ENCODE assay signal across 19 cellular contexts in the genomic region with DNA sequence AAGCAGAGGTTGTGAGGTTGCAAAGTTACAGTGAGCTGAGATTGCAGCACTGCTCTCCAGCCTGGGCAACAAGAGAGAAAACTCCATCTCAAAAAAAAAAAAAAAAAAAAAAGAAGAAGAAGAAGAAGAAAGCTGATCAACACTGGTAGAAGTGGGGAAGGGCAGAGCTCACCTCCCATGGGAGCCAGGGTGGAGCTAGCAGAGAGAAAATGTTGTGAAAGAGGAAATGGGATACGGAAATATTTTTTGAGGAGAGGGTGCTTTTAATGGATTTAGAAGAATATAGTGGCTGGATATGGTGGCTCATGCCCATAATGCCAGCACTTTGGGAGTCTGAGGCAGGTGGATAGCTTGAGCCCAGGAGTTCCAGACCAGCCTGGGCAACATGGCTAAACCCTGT. TPM values are rescaled to one million over a fixed set of nuclear protein-coding genes. Genes with fewer than 3 reads are reported as not detected.
DNase-seq lines count a peak whose midpoint lies in the region; ATAC-seq, FAIRE-seq and TF ChIP-seq lines count a peak whose summit lies in the region.
"Had no signal": no experiment of that assay in that cellular context is flagged by ENCODE, and none has a peak within 500 bp of the region (broad histone marks: within the 10 kb centered on the region; RNA-seq: fewer than 3 reads in every experiment).

No MANE protein-coding gene starts in this region.

- no TSS peak for BruUV-seq in GM12878 (replicated peaks; lab: Mats Ljungman, UMichigan)

- H3K27me3 Mint-ChIP-seq in osteocyte (ENCODE audit: unreplicated experiment) = no peaks in the 10 kb centered on the region

- H3K27ac Mint-ChIP-seq in osteocyte (ENCODE audit: unreplicated experiment) = no peak overlapping the region

- no peaks in the 10 kb centered on the region for H3K9me3 Mint-ChIP-seq in osteocyte (ENCODE audit: unreplicated experiment)

- H3K27me3 ChIP-seq in left ventricle myocardium inferior (ENCODE audit: low read depth) (peaks cover 14% of the 10 kb centered on the region), right atrium auricular region (no peaks in the 10 kb centered on the region), BLaER1 (no peaks in the 10 kb centered on the region), GM12878 (replicated peaks in 1 of 2; ENCODE audit: control insufficient read depth in 2 of 2, insufficient read depth in 2 of 2, low read length in 1 of 2) (no peaks in the 10 kb centered on the region)
- H3K27me3 ChIP-seq: BE2C had no signal

- no peak for ATAC-seq in GM12878
- ATAC-seq in GM21360 (IDR thresholded peaks at IDR 0.05; ENCODE audit: unreplicated experiment) = no peak

- H3K9me3 ChIP-seq in left ventricle myocardium inferior (replicated peaks) = no peaks in the 10 kb centered on the region
- no peaks in the 10 kb centered on the region for H3K9me3 ChIP-seq in right atrium auricular region
- H3K9me3 ChIP-seq in BLaER1 = peaks cover 6% of the 10 kb centered on the region
- peaks cover 2% of the 10 kb centered on the region; the same call in 2 of the 3 replicates for H3K9me3 ChIP-seq in GM12878 (replicated peaks; ENCODE audit: control insufficient read depth, insufficient read depth, low read length)
- H3K9me3 ChIP-seq: BE2C, HAP-1 had no signal

- FAIRE-seq in GM12878 (lab: Jason Lieb, UNC) = no peak
- FAIRE-seq: H1 had no signal

- WGBS in GM12878 (ENCODE audit: insufficient coverage, insufficient replicate concordance, low lambda C conversion rate, missing lambda C conversion rate) = 8% methylated on average over 1 of the region's 1 CpG

- no peak for TF ChIP-seq RAD21 in GM12878 (IDR thresholded peaks at IDR 0.05; ENCODE audit: insufficient read depth, low read depth, low read length)

- H3K4me1 ChIP-seq in left ventricle myocardium inferior (peaks cover 12% of the 10 kb centered on the region), right atrium auricular region (no peaks in the 10 kb centered on the region), BLaER1 (peaks cover 20% of the 10 kb centered on the region), GM12878 (ENCODE audit: control insufficient read depth, insufficient read depth, low read length) (peaks cover 34% of the 10 kb centered on the region)
- H3K4me1 ChIP-seq: BE2C, HAP-1 had no signal

- H3K4me3 ChIP-seq in left ventricle myocardium inferior (no peak overlapping the region), right atrium auricular region (no peak overlapping the region), BLaER1 (no peak overlapping the region), GM12878 (no peak overlapping the region)
- H3K4me3 ChIP-seq: HAP-1 had no signal

- no peaks in the 10 kb centered on the region for H3K36me3 Mint-ChIP-seq in osteocyte (ENCODE audit: unreplicated experiment)
- H3K36me3 Mint-ChIP-seq: CD14-positive monocyte; CD4-positive, alpha-beta memory T cell had no signal

- H3K27ac ChIP-seq in left ventricle myocardium inferior (replicated peaks) (peak overlapping the region; percentile 63), right atrium auricular region (no peak overlapping the region), BLaER1 (no peak overlapping the region), GM12878 (ENCODE audit: control insufficient read depth, insufficient read depth) (peak overlapping the region; percentile 66)

- RAD21 ChIA-PET in GM12878 (lab: Charles Lee; ENCODE audit: unreplicated experiment) = interaction anchor here (0.7 to 5.8 kb wide), 18 partner anchors 13 to 271 kb away, joined by 3 to 90 read pairs (median 4); a partner anchor contains a TSS

- no peaks in the 10 kb centered on the region for H3K79me2 ChIP-seq in GM12878 (ENCODE audit: control insufficient read depth, insufficient read depth, low read length)

- no peak overlapping the region for H3K4me3 Mint-ChIP-seq in osteocyte (ENCODE audit: unreplicated experiment)
- H3K4me3 Mint-ChIP-seq: CD4-positive, alpha-beta memory T cell had no signal

- no peaks in the 10 kb centered on the region for H3K4me1 Mint-ChIP-seq in osteocyte (ENCODE audit: unreplicated experiment)

- intact Hi-C loops in left ventricle myocardium inferior (cut with micrococcal nuclease) (no loop called here), GM12878 (cut with micrococcal nuclease; ENCODE audit: unreplicated experiment) (loop anchor here (1.0 to 5.0 kb wide), 2 partner anchors 24 to 40 kb away; no protein-coding TSS in a partner anchor)

- no peak for TF ChIP-seq EP300 in GM12878 (IDR thresholded peaks at IDR 0.05; ENCODE audit: borderline replicate concordance in 1 of 2, control insufficient read depth in 1 of 2, low read depth in 2 of 2, low read length in 2 of 2)

- TF ChIP-seq CTCF in left ventricle myocardium inferior (IDR thresholded peaks at IDR 0.05; ENCODE audit: borderline replicate concordance) (no peak), right atrium auricular region (IDR thresholded peaks at IDR 0.05) (no peak), GM12878 (IDR thresholded peaks at IDR 0.05 in 2 of 3, conservative IDR thresholded peaks at IDR 0.05 in 1 of 3; ENCODE audit: control insufficient read depth in 2 of 3, extremely low read depth in 1 of 3, insufficient read depth in 1 of 3, low read depth in 3 of 3, low read length in 3 of 3) (no peak), osteocyte (IDR thresholded peaks at IDR 0.05) (no peak)

- DNase-seq in left ventricle myocardium inferior (peak; percentile 36), right atrium auricular region (ENCODE audit: low spot score) (no peak), GM12878 (ENCODE audit: low read depth, low spot score) (no peak), osteocyte (ENCODE audit: extremely low spot score, unreplicated experiment) (peak; percentile 25), NCI-H2029 treated with DMSO at 0.1 percent for 48 hours (lab: John Stamatoyannopoulos, UW) (no peak)
- DNase-seq: ACHN; BE2C; CD4-positive, alpha-beta memory T cell; DMS153; DMS79; GDM1 had no signal

- no peak overlapping the region for H2AFZ ChIP-seq in GM12878 (ENCODE audit: control insufficient read depth, low read depth, low read length)

- no peak for TF ChIP-seq POLR2A in GM12878 (IDR thresholded peaks at IDR 0.05; ENCODE audit: low read depth, low read length)

- no peaks in the 10 kb centered on the region for H3K36me3 ChIP-seq in left ventricle myocardium inferior
- H3K36me3 ChIP-seq in right atrium auricular region = no peaks in the 10 kb centered on the region
- no peaks in the 10 kb centered on the region for H3K36me3 ChIP-seq in BLaER1
- H3K36me3 ChIP-seq in GM12878 (ENCODE audit: control insufficient read depth in 2 of 2, insufficient read depth in 2 of 2, low read length in 1 of 2) = no peaks in the 10 kb centered on the region
- H3K36me3 ChIP-seq: BE2C, HAP-1 had no signal

- POLR2A ChIA-PET in GM12878 (lab: Charles Lee) = interaction anchor here (0.6 to 4.1 kb wide), 17 partner anchors 10 to 89 kb away, joined by 3 to 52 read pairs (median 5); no protein-coding TSS in a partner anchor

- SMC1A ChIA-PET in GM12878 (lab: Charles Lee; ENCODE audit: uncharacterized antibody, unreplicated experiment) = interaction anchor here (0.8 to 5.4 kb wide), 17 partner anchors 8 to 336 kb away, joined by 3 to 110 read pairs (median 6); a partner anchor contains a TSS

- CTCF ChIA-PET in GM12878 (lab: Yijun Ruan, JAX) = interaction anchor here (0.6 to 4.0 kb wide), 13 partner anchors 16 to 117 kb away, joined by 3 to 22 read pairs (median 4); no protein-coding TSS in a partner anchor

- H3K9ac ChIP-seq in BLaER1 (no peak overlapping the region), GM12878 (ENCODE audit: control insufficient read depth, insufficient read depth, low read length) (no peak overlapping the region)

- no peaks in the 10 kb centered on the region for H4K20me1 ChIP-seq in BLaER1
- H4K20me1 ChIP-seq in GM12878 (ENCODE audit: control insufficient read depth, insufficient read depth) = no peaks in the 10 kb centered on the region

- H3K4me2 ChIP-seq in BLaER1 (peak overlapping the region; percentile 38), GM12878 (ENCODE audit: control insufficient read depth, insufficient read depth) (peak overlapping the region; percentile 15; the same call in 1 of the 2 replicates)

- in situ Hi-C loops in GM12878 (cut with MboI) = no loop called here

RNA-seq across cellular contexts. Expression of a gene that starts 6.8 kb away (rescaled TPM):
- total RNA-seq in left ventricle myocardium inferior (not detected), right atrium auricular region (not detected), GM12878 (2014; rRNA removed) (not detected in 2 replicates), GM12878 (2014; rRNA removed; fragmentation: Illumina TruSeq; extraction: Trizol) (not detected in 2 replicates), GM12878 (2021) (0.13 TPM in 1 of 2 replicates, not detected in the other), osteocyte (not detected in 2 replicates)
- total RNA-seq in GM12878 (2013; cell fraction: nucleolus; rRNA removed) = not detected in 2 replicates
- polyA plus RNA-seq in GM12878 (2011; ENCODE audit: low read depth) = not detected
- polyA plus RNA-seq in GM12878 (2011; rRNA removed) (not detected in 2 replicates), GM12878 (2014; fragmentation: Illumina TruSeq; extraction: Trizol) (not detected in 2 replicates), GM12878 (2014; fragmentation: Nextera tagmentation; extraction: Ambion mirVana) (not detected), GM12878 (2014; rRNA removed) (not detected in 2 replicates), GM12878 (2016; fragmentation: Nextera tagmentation; extraction: Ambion mirVana) (not detected)
- not detected in 2 replicates for polyA plus RNA-seq in GM12878 (2011; cell fraction: cytosol; rRNA removed)
- 0.10 TPM in 1 of 2 replicates, not detected in the other for polyA plus RNA-seq in GM12878 (2011; cell fraction: nucleus; rRNA removed)
- 0.25 TPM in 1 of 2 replicates, not detected in the other for polyA plus RNA-seq in GM12878 (2012)
- polyA minus RNA-seq in GM12878 (2011; rRNA and poly(A)+ RNA removed) = not detected in 2 replicates
- polyA minus RNA-seq in GM12878 (2011; cell fraction: cytosol; rRNA and poly(A)+ RNA removed) = not detected in 2 replicates
- polyA minus RNA-seq in GM12878 (2011; cell fraction: nucleus; rRNA and poly(A)+ RNA removed) = not detected in 2 replicates
- total RNA-seq: A172; CD4-positive, alpha-beta memory T cell; Daoy; H1; HT-29 had no signal
- polyA plus RNA-seq: CD4-positive, alpha-beta memory T cell; H1 had no signal

RNA-seq across cellular contexts. Expression of a gene that starts 19.4 kb away (rescaled TPM):
- total RNA-seq in left ventricle myocardium inferior = not detected
- not detected for total RNA-seq in right atrium auricular region
- total RNA-seq in GM12878 (2013; cell fraction: nucleolus; rRNA removed) = 0.42 and 0.44 TPM in 2 replicates
- total RNA-seq in GM12878 (2014; rRNA removed) = not detected in 2 replicates
- total RNA-seq in GM12878 (2014; rRNA removed; fragmentation: Illumina TruSeq; extraction: Trizol) = not detected in 2 replicates
- total RNA-seq in GM12878 (2021) = 0.18 TPM in 1 of 2 replicates, not detected in the other
- polyA plus RNA-seq in GM12878 (2011; ENCODE audit: low read depth) = not detected
- polyA plus RNA-seq in GM12878 (2011; rRNA removed) = not detected in 2 replicates
- polyA plus RNA-seq in GM12878 (2011; cell fraction: cytosol; rRNA removed) = not detected in 2 replicates
- polyA plus RNA-seq in GM12878 (2011; cell fraction: nucleus; rRNA removed) = 0.12 and 0.36 TPM in 2 replicates
- polyA plus RNA-seq in GM12878 (2012) = 0.15 TPM in 1 of 2 replicates, not detected in the other
- polyA plus RNA-seq in GM12878 (2014; fragmentation: Illumina TruSeq; extraction: Trizol) = 0.15 TPM in 1 of 2 replicates, not detected in the other
- not detected for polyA plus RNA-seq in GM12878 (2014; fragmentation: Nextera tagmentation; extraction: Ambion mirVana)
- not detected in 2 replicates for polyA plus RNA-seq in GM12878 (2014; rRNA removed)
- polyA plus RNA-seq in GM12878 (2016; fragmentation: Nextera tagmentation; extraction: Ambion mirVana) = not detected
- polyA minus RNA-seq in GM12878 (2011; rRNA and poly(A)+ RNA removed) = not detected in 2 replicates
- polyA minus RNA-seq in GM12878 (2011; cell fraction: cytosol; rRNA and poly(A)+ RNA removed) = not detected in 2 replicates
- polyA minus RNA-seq in GM12878 (2011; cell fraction: nucleus; rRNA and poly(A)+ RNA removed) = not detected in 2 replicates
- total RNA-seq in osteocyte = not detected in 2 replicates
- total RNA-seq: A172; CD4-positive, alpha-beta memory T cell; Daoy; H1; HT-29 had no signal
- polyA plus RNA-seq: CD4-positive, alpha-beta memory T cell; H1 had no signal

RNA-seq across cellular contexts. Expression of a gene that starts 30.0 kb away (rescaled TPM):
- total RNA-seq in left ventricle myocardium inferior (not detected), right atrium auricular region (not detected), GM12878 (2014; rRNA removed) (0.27 and 0.28 TPM in 2 replicates), GM12878 (2014; rRNA removed; fragmentation: Illumina TruSeq; extraction: Trizol) (0.13 TPM in 1 of 2 replicates, not detected in the other), GM12878 (2021) (0.43 and 0.62 TPM in 2 replicates), osteocyte (not detected in 2 replicates)
- 4.1 and 5.1 TPM in 2 replicates for total RNA-seq in GM12878 (2013; cell fraction: nucleolus; rRNA removed)
- 0.92 TPM for polyA plus RNA-seq in GM12878 (2011; ENCODE audit: low read depth)
- polyA plus RNA-seq in GM12878 (2011; rRNA removed) (0.13 and 0.15 TPM in 2 replicates), GM12878 (2014; fragmentation: Illumina TruSeq; extraction: Trizol) (0.10 TPM in 1 of 2 replicates, not detected in the other), GM12878 (2014; fragmentation: Nextera tagmentation; extraction: Ambion mirVana) (under 1 TPM; 0.05 to 0.07 TPM), GM12878 (2014; rRNA removed) (0.32 and 0.51 TPM in 2 replicates), GM12878 (2016; fragmentation: Nextera tagmentation; extraction: Ambion mirVana) (not detected)
- polyA plus RNA-seq in GM12878 (2011; cell fraction: cytosol; rRNA removed) = 0.19 and 0.28 TPM in 2 replicates
- polyA plus RNA-seq in GM12878 (2011; cell fraction: nucleus; rRNA removed) = 1.5 TPM in 2 replicates
- polyA plus RNA-seq in GM12878 (2012) = 0.49 and 1.6 TPM in 2 replicates
- 0.26 TPM in 1 of 2 replicates, not detected in the other for polyA minus RNA-seq in GM12878 (2011; rRNA and poly(A)+ RNA removed)
- not detected in 2 replicates for polyA minus RNA-seq in GM12878 (2011; cell fraction: cytosol; rRNA and poly(A)+ RNA removed)
- polyA minus RNA-seq in GM12878 (2011; cell fraction: nucleus; rRNA and poly(A)+ RNA removed) = 0.24 and 0.77 TPM in 2 replicates
- total RNA-seq: A172; CD4-positive, alpha-beta memory T cell; Daoy; H1; HT-29 had no signal
- polyA plus RNA-seq: CD14-positive monocyte; CD4-positive, alpha-beta memory T cell; H1 had no signal

RNA-seq across cellular contexts. Expression of a gene that starts 48.7 kb away (rescaled TPM):
- total RNA-seq in left ventricle myocardium inferior (not detected), right atrium auricular region (1 to 10 TPM in 1 of 2 donors, not detected in 1; 1.4 TPM), GM12878 (2014; rRNA removed) (238 and 245 TPM in 2 replicates), GM12878 (2014; rRNA removed; fragmentation: Illumina TruSeq; extraction: Trizol) (124 and 140 TPM in 2 replicates), GM12878 (2021) (261 and 294 TPM in 2 replicates), osteocyte (not detected in 2 replicates)
- total RNA-seq in GM12878 (2013; cell fraction: nucleolus; rRNA removed) = 1,882 and 2,109 TPM in 2 replicates
- polyA plus RNA-seq in GM12878 (2011; ENCODE audit: low read depth) = 284 TPM
- polyA plus RNA-seq in GM12878 (2011; rRNA removed) (216 and 271 TPM in 2 replicates), GM12878 (2014; fragmentation: Illumina TruSeq; extraction: Trizol) (288 and 344 TPM in 2 replicates), GM12878 (2014; fragmentation: Nextera tagmentation; extraction: Ambion mirVana) (10 to 100 TPM; 23.0 to 24.4 TPM), GM12878 (2014; rRNA removed) (316 and 325 TPM in 2 replicates), GM12878 (2016; fragmentation: Nextera tagmentation; extraction: Ambion mirVana) (10 to 100 TPM; 78.2 to 81.0 TPM)
- 276 and 316 TPM in 2 replicates for polyA plus RNA-seq in GM12878 (2011; cell fraction: cytosol; rRNA removed)
- 443 and 480 TPM in 2 replicates for polyA plus RNA-seq in GM12878 (2011; cell fraction: nucleus; rRNA removed)
- 310 and 327 TPM in 2 replicates for polyA plus RNA-seq in GM12878 (2012)
- 482 and 491 TPM in 2 replicates for polyA minus RNA-seq in GM12878 (2011; rRNA and poly(A)+ RNA removed)
- 141 and 142 TPM in 2 replicates for polyA minus RNA-seq in GM12878 (2011; cell fraction: cytosol; rRNA and poly(A)+ RNA removed)
- polyA minus RNA-seq in GM12878 (2011; cell fraction: nucleus; rRNA and poly(A)+ RNA removed) = 170 and 251 TPM in 2 replicates
- total RNA-seq: Daoy had no signal

Comparison
In these comparisons a context has a peak if more than half of its experiments do, and no peak if none do; other contexts are left out.
1. DNase-seq: peak in left ventricle myocardium inferior (single experiment) and osteocyte (single experiment); none in right atrium auricular region (single experiment), GM12878 (single experiment) and NCI-H2029 treated with DMSO at 0.1 percent for 48 hours (single experiment).
2. H3K27ac ChIP-seq: peak in left ventricle myocardium inferior (single experiment) and GM12878 (single experiment); none in right atrium auricular region (0 of 2) and BLaER1 (single experiment).